In genomic region chr19:4916292-4917082, GRCh38 we compare ENCODE assay signal across 1 cellular context.
TF ChIP-seq lines count a peak whose summit lies in the region.

No MANE protein-coding gene starts in this region.

TF ChIP-seq in H1, 55 proteins besides CTCF, POLR2A, EP300 and RAD21:
- no peak for TF ChIP-seq ATF2 (IDR thresholded peaks at IDR 0.05; ENCODE audit: low read length)
- no peak for TF ChIP-seq USF2 (IDR thresholded peaks at IDR 0.05; ENCODE audit: low read length)
- no peak for TF ChIP-seq SAP30 (IDR thresholded peaks at IDR 0.05; ENCODE audit: insufficient read depth, insufficient replicate concordance, low read length)
- TF ChIP-seq EGR1 (IDR thresholded peaks at IDR 0.05; ENCODE audit: borderline replicate concordance, low read depth, low read length), result no peak
- no peak for TF ChIP-seq TAF1 (IDR thresholded peaks at IDR 0.05; ENCODE audit: low read depth, low read length)
- no peak for TF ChIP-seq RXRA (IDR thresholded peaks at IDR 0.05; ENCODE audit: insufficient read depth, low read depth, low read length)
- no peak for TF ChIP-seq SP4 (IDR thresholded peaks at IDR 0.05; ENCODE audit: low read length)
- no peak for TF ChIP-seq E2F6 (IDR thresholded peaks at IDR 0.05)
- TF ChIP-seq KDM4A (IDR thresholded peaks at IDR 0.05; ENCODE audit: low read depth, low read length, severe bottlenecking), result no peak
- no peak for TF ChIP-seq YY1 (IDR thresholded peaks at IDR 0.05; ENCODE audit: low read depth, low read length)
- no peak for TF ChIP-seq FOSL1 (IDR thresholded peaks at IDR 0.05; ENCODE audit: insufficient read depth, low read depth, low read length)
- no peak for TF ChIP-seq CEBPB (IDR thresholded peaks at IDR 0.05; ENCODE audit: low read depth, low read length)
- TF ChIP-seq SIX5 (IDR thresholded peaks at IDR 0.05; ENCODE audit: low read depth, low read length), result no peak
- no peak for TF ChIP-seq BRCA1 (IDR thresholded peaks at IDR 0.05; ENCODE audit: low read depth, low read length)
